ENCODE assay signal across 1 cellular context in genomic region chr10:100349087-100349486, GRCh38.
TF ChIP-seq lines count a peak whose summit lies in the region.

No MANE protein-coding gene starts in this region.

TF ChIP-seq in IMR-90, 13 proteins besides CTCF, POLR2A, EP300 and RAD21 (continued from another document):
- TF ChIP-seq SMC3 (IDR thresholded peaks at IDR 0.05; ENCODE audit: low read depth, low read length) (no peak), CHD1 (IDR thresholded peaks at IDR 0.05; ENCODE audit: low read depth, low read length) (no peak), FOS (IDR thresholded peaks at IDR 0.05; ENCODE audit: low read depth, low read length) (no peak), BHLHE40 (IDR thresholded peaks at IDR 0.05; ENCODE audit: low read depth, low read length) (no peak)
TF ChIP-seq in IMR-90: peak in this region for 0.
